ENCODE assay signal across 13 cellular contexts in genomic region chr7:1170741-1171501, GRCh38.
"Had no signal": no experiment of that assay in that cellular context is flagged by ENCODE, and none has a peak within 500 bp of the region (broad histone marks: within the 10 kb centered on the region; RNA-seq: fewer than 3 reads in every experiment).

No MANE protein-coding gene starts in this region.

- H3K4me3 ChIP-seq: cardiac muscle cell, neural progenitor cell, thyroid gland had no signal

- H3K9me3 Mint-ChIP-seq: neural progenitor cell had no signal

- H3K4me3 Mint-ChIP-seq: neural progenitor cell had no signal

- FAIRE-seq: colon, endometrium had no signal

- H3K27ac ChIP-seq: cardiac muscle cell, neural progenitor cell, ovary, thyroid gland had no signal

- H3K27ac Mint-ChIP-seq: neural progenitor cell had no signal

- ATAC-seq: left colon had no signal

- H3K36me3 Mint-ChIP-seq: neural progenitor cell had no signal

- H3K27me3 ChIP-seq: cardiac muscle cell, neural progenitor cell, ovary, sigmoid colon, thyroid gland had no signal

- H3K4me1 ChIP-seq: neural progenitor cell had no signal

- H3K36me3 ChIP-seq: cardiac muscle cell, neural progenitor cell, ovary, sigmoid colon, thyroid gland had no signal

- H3K4me1 Mint-ChIP-seq: neural progenitor cell had no signal

- H3K9me3 ChIP-seq: ovary, sigmoid colon, thyroid gland had no signal

- DNase-seq: activated CD4-positive, alpha-beta T cell treated with anti-CD3 and anti-CD28 coated beads for 1 hour; activated CD4-positive, alpha-beta T cell treated with anti-CD3 and anti-CD28 coated beads, Interleukin-2, amount 50 U/mL, for 4 hours; activated naive CD4-positive, alpha-beta T cell treated with anti-CD3 and anti-CD28 coated beads, Interleukin-2, amount 50 U/mL, for 16 hours; left colon; midbrain; ovary; sigmoid colon; stimulated activated CD4-positive, alpha-beta T cell treated with anti-CD3 and anti-CD28 coated beads, Interleukin-1b, Interleukin-23, amount 100 ng/mL, for 48 hours; thyroid gland had no signal
